In genomic region chr13:98475521-98475920, GRCh38 we compare ENCODE assay signal across 10 cellular contexts.
DNase-seq lines count a peak whose midpoint lies in the region; ATAC-seq and TF ChIP-seq lines count a peak whose summit lies in the region.
"Had no signal": no experiment of that assay in that cellular context is flagged by ENCODE, and none has a peak within 500 bp of the region (broad histone marks: within the 10 kb centered on the region; RNA-seq: fewer than 3 reads in every experiment).

No MANE protein-coding gene starts in this region.

- peaks cover 24% of the 10 kb centered on the region; the same call in 1 of the 2 replicates for H4K20me1 ChIP-seq in IMR-90 (ENCODE audit: insufficient read depth, low read length)

- H4K91ac ChIP-seq in IMR-90 (ENCODE audit: insufficient read depth, low read depth, low read length), result no peak overlapping the region; the same call in 1 of the 2 replicates

- H3K36me3 ChIP-seq in CD8-positive, alpha-beta memory T cell (ENCODE audit: insufficient read depth, low read length), result peaks cover 31% of the 10 kb centered on the region
- peaks cover 29% of the 10 kb centered on the region for H3K36me3 ChIP-seq in IMR-90 (ENCODE audit: control insufficient read depth, insufficient read depth, low read length)
- peaks cover 39% of the 10 kb centered on the region for H3K36me3 ChIP-seq in mesodermal cell (ENCODE audit: control insufficient read depth, insufficient read depth, low read length)

- H3K56ac ChIP-seq in IMR-90 (ENCODE audit: extremely low read depth, insufficient read depth, low read length), result no peak overlapping the region

- peak overlapping the region in 6 of 8 donors; percentile 37 to 95 (median 85) for H3K27ac Mint-ChIP-seq in CD8-positive, alpha-beta memory T cell

- H2BK120ac ChIP-seq in IMR-90 (ENCODE audit: low read depth, low read length), result peak overlapping the region; percentile 49; the same call in 1 of the 2 replicates

- intact Hi-C loops in IMR-90 (cut with micrococcal nuclease), result no loop called here

- no peak for TF ChIP-seq POLR2A in IMR-90 (IDR thresholded peaks at IDR 0.05; ENCODE audit: low read depth, low read length)

- H3K4me3 ChIP-seq in CD8-positive, alpha-beta memory T cell (ENCODE audit: low read length), result no peak overlapping the region
- no peak overlapping the region for H3K4me3 ChIP-seq in IMR-90 (ENCODE audit: insufficient read depth, low read depth, low read length)
- no peak overlapping the region for H3K4me3 ChIP-seq in choroid plexus epithelial cell (ENCODE audit: low read depth, low read length)
- H3K4me3 ChIP-seq in mesodermal cell (ENCODE audit: extremely low read depth, insufficient read depth, low read length, poor library complexity, severe bottlenecking), result no peak overlapping the region

- H3K27me3 ChIP-seq in CD8-positive, alpha-beta memory T cell (ENCODE audit: insufficient read depth, low read length, poor library complexity, severe bottlenecking), result no peaks in the 10 kb centered on the region
- H3K27me3 ChIP-seq in IMR-90 (ENCODE audit: control insufficient read depth, insufficient read depth, low read length), result no peaks in the 10 kb centered on the region
- no peaks in the 10 kb centered on the region for H3K27me3 ChIP-seq in foreskin keratinocyte

- no peak overlapping the region for H3K9ac ChIP-seq in IMR-90 (ENCODE audit: low read depth, low read length)

- H2AFZ ChIP-seq in IMR-90 (replicated peaks; ENCODE audit: low read length, poor library complexity), result no peak overlapping the region

- WGBS in IMR-90 (ENCODE audit: extremely low coverage in 2 of 2, insufficient read length in 1 of 2), 2 experiments, result 73% methylated on average over 10 of the region's 13 CpGs; no CpG with 5 or more reads in 1 of the 2 experiments
- WGBS in mesodermal cell (ENCODE audit: insufficient coverage in 2 of 2), 2 experiments, result 12 to 16% methylated on average over 10 to 11 of the region's 13 CpGs

- H3K4me1 Mint-ChIP-seq in CD8-positive, alpha-beta memory T cell, result peaks cover 60 to 81% (median 61%) of the 10 kb centered on the region in 3 donors

- CTCF ChIA-PET in CD8-positive, alpha-beta memory T cell (lab: Charles Lee), result interaction anchor here (0.8 to 2.9 kb wide), 5 partner anchors 9 to 177 kb away, joined by 3 to 15 read pairs (median 3); no protein-coding TSS in a partner anchor
- CTCF ChIA-PET in IMR-90 (lab: Yijun Ruan, JAX), result interaction anchor here (0.5 to 1.1 kb wide), 2 partner anchors 8 to 9 kb away, joined by 3 read pairs; no protein-coding TSS in a partner anchor

- no peak for TF ChIP-seq RAD21 in IMR-90 (IDR thresholded peaks at IDR 0.05; ENCODE audit: low read length)

- H2BK15ac ChIP-seq in IMR-90 (ENCODE audit: low read depth, low read length), result no peak overlapping the region

- no peak overlapping the region for H2BK5ac ChIP-seq in IMR-90 (ENCODE audit: low read depth, low read length, poor library complexity, severe bottlenecking)

- H4K8ac ChIP-seq in IMR-90 (ENCODE audit: low read depth in 2 of 2, low read length in 2 of 2), result no peak overlapping the region

- H3K4me2 ChIP-seq in IMR-90 (ENCODE audit: low read depth, low read length), result no peak overlapping the region

- H4K5ac ChIP-seq in IMR-90 (ENCODE audit: low read depth, low read length), result no peak overlapping the region

- H3K27ac ChIP-seq in CD8-positive, alpha-beta memory T cell (ENCODE audit: low read depth, low read length), result no peak overlapping the region
- H3K27ac ChIP-seq in IMR-90 (ENCODE audit: insufficient read depth, low read length), result no peak overlapping the region
- H3K27ac ChIP-seq in mesodermal cell (ENCODE audit: low read depth, low read length, severe bottlenecking), result peak overlapping the region; percentile 30
- H3K27ac ChIP-seq in foreskin keratinocyte, result no peak overlapping the region

- H3K4me1 ChIP-seq in CD8-positive, alpha-beta memory T cell (ENCODE audit: insufficient read depth, low read length), result peaks cover 46% of the 10 kb centered on the region
- H3K4me1 ChIP-seq in IMR-90 (ENCODE audit: control insufficient read depth, insufficient read depth, low read length) (peaks cover 15% of the 10 kb centered on the region), mesodermal cell (ENCODE audit: control insufficient read depth, insufficient read depth, low read length, poor library complexity, severe bottlenecking) (peaks cover 37% of the 10 kb centered on the region), foreskin keratinocyte (peaks cover 11% of the 10 kb centered on the region)

- no peak overlapping the region for H3K4me3 Mint-ChIP-seq in CD8-positive, alpha-beta memory T cell

- peaks cover 25% of the 10 kb centered on the region for H3K9me1 ChIP-seq in IMR-90 (ENCODE audit: insufficient read depth, low read length)

- peaks cover 30 to 88% of the 10 kb centered on the region in 2 experiments for H3K79me1 ChIP-seq in IMR-90 (ENCODE audit: low read depth in 1 of 2, low read length in 2 of 2)

- no peaks in the 10 kb centered on the region for H3K9me3 Mint-ChIP-seq in CD8-positive, alpha-beta memory T cell
- H3K9me3 Mint-ChIP-seq: naive thymus-derived CD8-positive, alpha-beta T cell had no signal

- H2AK9ac ChIP-seq in IMR-90 (replicated peaks; ENCODE audit: low read depth, low read length, poor library complexity), result no peak overlapping the region

- no TSS peak for BruUV-seq in IMR-90 (replicated peaks; lab: Mats Ljungman, UMichigan)

- H3K14ac ChIP-seq in IMR-90 (replicated peaks; ENCODE audit: low read depth, low read length), result no peak overlapping the region

- ATAC-seq in IMR-90 (ENCODE audit: low read depth) (no peak), foreskin keratinocyte (no peak)

- H2AK5ac ChIP-seq in IMR-90 (ENCODE audit: low read depth, low read length), result no peak overlapping the region

- peaks cover 0 to 3% of the 10 kb centered on the region in 2 donors for H3K27me3 Mint-ChIP-seq in CD8-positive, alpha-beta memory T cell
- H3K27me3 Mint-ChIP-seq: naive thymus-derived CD8-positive, alpha-beta T cell had no signal

- TF ChIP-seq CTCF in IMR-90 (conservative IDR thresholded peaks at IDR 0.05; ENCODE audit: low read depth, low read length) (no peak), choroid plexus epithelial cell (conservative IDR thresholded peaks at IDR 0.05; ENCODE audit: low read depth, low read length) (no peak), foreskin keratinocyte (conservative IDR thresholded peaks at IDR 0.05) (no peak)

- H3K18ac ChIP-seq in IMR-90 (ENCODE audit: low read depth, low read length), result no peak overlapping the region

- POLR2A ChIA-PET in CD8-positive, alpha-beta memory T cell (lab: Charles Lee), result interaction anchor here (1.4 kb wide), 1 partner anchor 95 kb away, joined by 4 read pairs; no protein-coding TSS in a partner anchor
- POLR2A ChIA-PET in IMR-90 (lab: Charles Lee; ENCODE audit: unreplicated experiment), result no interaction called here

- H3K4ac ChIP-seq in IMR-90 (ENCODE audit: low read depth, low read length), result no peak overlapping the region

- no peak overlapping the region; the same call in 1 of the 2 replicates for H2BK20ac ChIP-seq in IMR-90 (ENCODE audit: low read depth, low read length)

- peaks cover 5 to 48% (median 14%) of the 10 kb centered on the region in 3 donors for H3K36me3 Mint-ChIP-seq in CD8-positive, alpha-beta memory T cell

- dilution Hi-C loops in IMR-90 (cut with HindIII; ENCODE audit: low sequenced_read_pairs, unreplicated experiment), result no loop called here

- in situ Hi-C loops in IMR-90 (cut with MboI; ENCODE audit: low sequenced_read_pairs), result no loop called here

- DNase-seq in CD8-positive, alpha-beta memory T cell, result no peak
- DNase-seq in IMR-90, result no peak
- DNase-seq in choroid plexus epithelial cell (ENCODE audit: low read depth), result peak; percentile 57
- no peak for DNase-seq in NCI-H446 (lab: John Stamatoyannopoulos, UW)
- no peak for DNase-seq in activated effector memory CD4-positive, alpha-beta T cell treated with Interleukin-2 at 50 U/mL for 16 hours
- no peak for DNase-seq in foreskin keratinocyte
- DNase-seq in HPDE6-E6E7 (ENCODE audit: extremely low spot score), result no peak
- DNase-seq: central memory CD4-positive, alpha-beta T cell had no signal

- H3K23ac ChIP-seq in IMR-90 (ENCODE audit: low read depth, low read length), result no peak overlapping the region; the same call in 1 of the 2 replicates

- H3K9me3 ChIP-seq in CD8-positive, alpha-beta memory T cell (ENCODE audit: low read length), result no peaks in the 10 kb centered on the region
- H3K9me3 ChIP-seq in IMR-90 (ENCODE audit: control insufficient read depth, insufficient read depth, low read length) (no peaks in the 10 kb centered on the region), mesodermal cell (ENCODE audit: control insufficient read depth, low read length) (no peaks in the 10 kb centered on the region)

TF ChIP-seq in IMR-90, 13 proteins besides CTCF, POLR2A, EP300 and RAD21:
- TF ChIP-seq CEBPB (IDR thresholded peaks at IDR 0.05; ENCODE audit: low read depth, low read length) (no peak), RFX5 (IDR thresholded peaks at IDR 0.05; ENCODE audit: low read depth, low read length) (no peak), RCOR1 (IDR thresholded peaks at IDR 0.05; ENCODE audit: insufficient replicate concordance, low read length) (no peak), MXI1 (IDR thresholded peaks at IDR 0.05; ENCODE audit: borderline replicate concordance, low read depth, low read length) (no peak), ELK1 (IDR thresholded peaks at IDR 0.05; ENCODE audit: borderline replicate concordance, low read depth, low read length) (no peak), FOS (IDR thresholded peaks at IDR 0.05; ENCODE audit: low read depth, low read length) (no peak), CHD1 (IDR thresholded peaks at IDR 0.05; ENCODE audit: low read depth, low read length) (no peak), MAZ (IDR thresholded peaks at IDR 0.05; ENCODE audit: borderline replicate concordance, low read depth, low read length) (no peak)
TF ChIP-seq in IMR-90: peak in this region for 0.
